ENCODE assay signal across 8 cellular contexts in genomic region chr10:102117391-102118159, GRCh38. TPM values are rescaled to one million over a fixed set of nuclear protein-coding genes. Genes with fewer than 3 reads are reported as not detected.
DNase-seq lines count a peak whose midpoint lies in the region; ATAC-seq and TF ChIP-seq lines count a peak whose summit lies in the region.

No MANE protein-coding gene starts in this region.

- no peak for TF ChIP-seq CTCF in CD4-positive, alpha-beta T cell (IDR thresholded peaks at IDR 0.05)
- TF ChIP-seq CTCF in Peyer's patch (IDR thresholded peaks at IDR 0.05) (peak in 1 of 6 experiments; percentile 16), fibroblast of the aortic adventitia (IDR thresholded peaks at IDR 0.05; ENCODE audit: insufficient read depth, low read length) (no peak)

- H3K9me3 Mint-ChIP-seq in CD4-positive, alpha-beta T cell = no peaks in the 10 kb centered on the region
- no peaks in the 10 kb centered on the region for H3K9me3 Mint-ChIP-seq in activated T-helper 17 cell treated with anti-CD3 and anti-CD28 coated beads, Interleukin-2, amount 50 U/mL, for 72 hours
- no peaks in the 10 kb centered on the region for H3K9me3 Mint-ChIP-seq in natural killer cell treated with Interleukin-12 subunit alpha and Interleukin-12 subunit beta and Interleukin-15 and Interleukin-18, amount 100 ng/mL, for 72 hours

- CTCF ChIA-PET in CD4-positive, alpha-beta T cell (lab: Charles Lee) = interaction anchor here (1.2 to 1.4 kb wide), 4 partner anchors 15 to 277 kb away, joined by 3 to 6 read pairs (median 4); partner anchors contain the start of gene PPRC1

- H3K36me3 ChIP-seq in HUES48 (ENCODE audit: control insufficient read depth, insufficient read depth, low read length) (no peaks in the 10 kb centered on the region), Peyer's patch (no peaks in the 10 kb centered on the region)

- ATAC-seq in CD4-positive, alpha-beta T cell (ENCODE audit: poor library complexity) = peak; percentile 61
- peak; percentile 43 for ATAC-seq in activated T-helper 17 cell treated with anti-CD3 and anti-CD28 coated beads, Interleukin-2, amount 50 U/mL, for 72 hours (replicated peaks)
- no peak for ATAC-seq in natural killer cell treated with Interleukin-12 subunit alpha and Interleukin-12 subunit beta and Interleukin-15 and Interleukin-18, amount 100 ng/mL, for 72 hours
- no peak for ATAC-seq in GM19328 (IDR thresholded peaks at IDR 0.05; ENCODE audit: unreplicated experiment)

- H3K9me3 ChIP-seq in CD4-positive, alpha-beta T cell (ENCODE audit: control insufficient read depth, low read length) = no peaks in the 10 kb centered on the region
- H3K9me3 ChIP-seq in HUES48 (ENCODE audit: control insufficient read depth, insufficient read depth, low read length) = no peaks in the 10 kb centered on the region
- H3K9me3 ChIP-seq in Peyer's patch = no peaks in the 10 kb centered on the region

- no peak for TF ChIP-seq POLR2A in Peyer's patch (IDR thresholded peaks at IDR 0.05)

- POLR2A ChIA-PET in CD4-positive, alpha-beta T cell (lab: Charles Lee) = interaction anchor here (0.5 to 1.7 kb wide), 5 partner anchors 13 to 524 kb away, joined by 3 to 4 read pairs (median 3); partner anchors contain the start of genes HPS6 and OGA

- H3K4me1 Mint-ChIP-seq in CD4-positive, alpha-beta T cell (ENCODE audit: low read depth) = peaks cover 77% of the 10 kb centered on the region
- H3K4me1 Mint-ChIP-seq in activated T-helper 17 cell treated with anti-CD3 and anti-CD28 coated beads, Interleukin-2, amount 50 U/mL, for 72 hours = peaks cover 33% of the 10 kb centered on the region
- peaks cover 50 to 61% of the 10 kb centered on the region in 2 donors for H3K4me1 Mint-ChIP-seq in natural killer cell treated with Interleukin-12 subunit alpha and Interleukin-12 subunit beta and Interleukin-15 and Interleukin-18, amount 100 ng/mL, for 72 hours (ENCODE audit: low read depth in 2 of 2)

- H3K27me3 Mint-ChIP-seq in CD4-positive, alpha-beta T cell = no peaks in the 10 kb centered on the region
- no peaks in the 10 kb centered on the region for H3K27me3 Mint-ChIP-seq in activated T-helper 17 cell treated with anti-CD3 and anti-CD28 coated beads, Interleukin-2, amount 50 U/mL, for 72 hours
- H3K27me3 Mint-ChIP-seq in natural killer cell treated with Interleukin-12 subunit alpha and Interleukin-12 subunit beta and Interleukin-15 and Interleukin-18, amount 100 ng/mL, for 72 hours = no peaks in the 10 kb centered on the region

- peak overlapping the region; percentile 89 for H3K4me3 Mint-ChIP-seq in CD4-positive, alpha-beta T cell
- peak overlapping the region; percentile 93 for H3K4me3 Mint-ChIP-seq in activated T-helper 17 cell treated with anti-CD3 and anti-CD28 coated beads, Interleukin-2, amount 50 U/mL, for 72 hours
- H3K4me3 Mint-ChIP-seq in natural killer cell treated with Interleukin-12 subunit alpha and Interleukin-12 subunit beta and Interleukin-15 and Interleukin-18, amount 100 ng/mL, for 72 hours = peak overlapping the region; percentile 88

- DNase-seq in CD4-positive, alpha-beta T cell = peak; percentile 42 to 74 (median 58)
- DNase-seq in Peyer's patch (peak; percentile 61 to 78 (median 70)), fibroblast of the aortic adventitia (ENCODE audit: low read depth) (peak; percentile 82), substantia nigra (lab: John Stamatoyannopoulos, UW) (peak; percentile 49 to 95 (median 87))
- DNase-seq in natural killer cell treated with Interleukin-12 subunit alpha and Interleukin-12 subunit beta and Interleukin-15 and Interleukin-18, amount 100 ng/mL, for 72 hours (ENCODE audit: low spot score) = no peak

- no peak overlapping the region for H3K9ac ChIP-seq in HUES48 (ENCODE audit: low read depth, low read length)

- H3K4me1 ChIP-seq in HUES48 (ENCODE audit: control insufficient read depth, insufficient read depth, low read length) (peaks cover 62% of the 10 kb centered on the region), Peyer's patch (peaks cover 0 to 73% (median 46%) of the 10 kb centered on the region in 4 donors)

- peaks cover 20% of the 10 kb centered on the region for H3K36me3 Mint-ChIP-seq in CD4-positive, alpha-beta T cell (ENCODE audit: low read depth)
- H3K36me3 Mint-ChIP-seq in activated T-helper 17 cell treated with anti-CD3 and anti-CD28 coated beads, Interleukin-2, amount 50 U/mL, for 72 hours (ENCODE audit: low read depth) = peaks cover 14% of the 10 kb centered on the region
- H3K36me3 Mint-ChIP-seq in natural killer cell treated with Interleukin-12 subunit alpha and Interleukin-12 subunit beta and Interleukin-15 and Interleukin-18, amount 100 ng/mL, for 72 hours = no peaks in the 10 kb centered on the region

- intact Hi-C loops in CD4-positive, alpha-beta T cell (cut with DNase I, micrococcal nuclease) = loop anchor here (1.0 to 5.0 kb wide), 6 partner anchors 15 to 285 kb away; partner anchors contain the start of genes HPS6 (in 2 of the 2), KCNIP2 (in 1 of the 2) and NOLC1 (in 1 of the 2)

- H3K27ac ChIP-seq in CD4-positive, alpha-beta T cell (ENCODE audit: low read depth, low read length) = peak overlapping the region; percentile 96
- H3K27ac ChIP-seq in HUES48 (ENCODE audit: low read depth, low read length) (peak overlapping the region; percentile 74), Peyer's patch (peak overlapping the region; percentile 97 to 99 (median 98)), substantia nigra (ENCODE audit: low read depth, low read length, poor library complexity, severe bottlenecking) (peak overlapping the region; percentile 96)

- H3K27me3 ChIP-seq in CD4-positive, alpha-beta T cell (ENCODE audit: control insufficient read depth, insufficient read depth, low read length) = no peaks in the 10 kb centered on the region
- no peaks in the 10 kb centered on the region for H3K27me3 ChIP-seq in HUES48 (ENCODE audit: control insufficient read depth, insufficient read depth, low read length)
- H3K27me3 ChIP-seq in Peyer's patch = no peaks in the 10 kb centered on the region

- H3K4me3 ChIP-seq in HUES48 (ENCODE audit: low read depth, low read length) (peak overlapping the region; percentile 45), Peyer's patch (peak overlapping the region in 3 of 4 donors; percentile 17 to 89 (median 61)), fibroblast of the aortic adventitia (ENCODE audit: low read depth, low read length) (peak overlapping the region; percentile 87)

- H3K27ac Mint-ChIP-seq in CD4-positive, alpha-beta T cell = peak overlapping the region; percentile 89
- peak overlapping the region; percentile 87 for H3K27ac Mint-ChIP-seq in activated T-helper 17 cell treated with anti-CD3 and anti-CD28 coated beads, Interleukin-2, amount 50 U/mL, for 72 hours
- H3K27ac Mint-ChIP-seq in natural killer cell treated with Interleukin-12 subunit alpha and Interleukin-12 subunit beta and Interleukin-15 and Interleukin-18, amount 100 ng/mL, for 72 hours = peak overlapping the region; percentile 80 to 90

RNA-seq across cellular contexts. Expression of gene LDB1, which starts 2.6 kb away (rescaled TPM):
- total RNA-seq in CD4-positive, alpha-beta T cell = 100 to 1,000 TPM; 116 to 117 TPM
- total RNA-seq in Peyer's patch = 10 to 100 TPM; 19.6 to 67.7 (median 42.1) TPM
- total RNA-seq in activated T-helper 17 cell treated with anti-CD3 and anti-CD28 coated beads, Interleukin-2, amount 50 U/mL, for 72 hours = 10 to 100 TPM; 93.6 to 99.1 TPM
- 28.3 and 35.6 TPM in 2 replicates for total RNA-seq in fibroblast of the aortic adventitia (ENCODE audit: low replicate concordance)
- total RNA-seq in natural killer cell treated with Interleukin-12 subunit alpha and Interleukin-12 subunit beta and Interleukin-15 and Interleukin-18, amount 100 ng/mL, for 72 hours = 10 to 100 TPM; 61.8 to 87.9 TPM

RNA-seq across cellular contexts. Expression of gene PPRC1, which starts 15.3 kb away (rescaled TPM):
- 10 to 100 TPM; 22.0 to 22.9 TPM for total RNA-seq in CD4-positive, alpha-beta T cell
- total RNA-seq in Peyer's patch = 10 to 100 TPM in 3 of 4 donors, 1 to 10 TPM in 1; 8.6 to 71.0 (median 24.0) TPM
- total RNA-seq in activated T-helper 17 cell treated with anti-CD3 and anti-CD28 coated beads, Interleukin-2, amount 50 U/mL, for 72 hours = 10 to 100 TPM; 34.5 to 71.3 TPM
- 14.3 and 22.8 TPM in 2 replicates for total RNA-seq in fibroblast of the aortic adventitia (ENCODE audit: low replicate concordance)
- 100 to 1,000 TPM in 1 of 2 donors, 10 to 100 TPM in 1; 56.3 to 134 TPM for total RNA-seq in natural killer cell treated with Interleukin-12 subunit alpha and Interleukin-12 subunit beta and Interleukin-15 and Interleukin-18, amount 100 ng/mL, for 72 hours

RNA-seq across cellular contexts. Expression of gene NOLC1, which starts 34.6 kb away (rescaled TPM):
- total RNA-seq in CD4-positive, alpha-beta T cell = 10 to 100 TPM; 34.2 to 36.1 TPM
- total RNA-seq in Peyer's patch = 100 to 1,000 TPM in 1 of 4 donors, 10 to 100 TPM in 3; 19.0 to 149 (median 34.2) TPM
- total RNA-seq in activated T-helper 17 cell treated with anti-CD3 and anti-CD28 coated beads, Interleukin-2, amount 50 U/mL, for 72 hours = 100 to 1,000 TPM in 1 of 2 donors, 10 to 100 TPM in 1; 76.9 to 168 TPM
- 37.2 and 45.3 TPM in 2 replicates for total RNA-seq in fibroblast of the aortic adventitia (ENCODE audit: low replicate concordance)
- total RNA-seq in natural killer cell treated with Interleukin-12 subunit alpha and Interleukin-12 subunit beta and Interleukin-15 and Interleukin-18, amount 100 ng/mL, for 72 hours = 100 to 1,000 TPM in 1 of 2 donors, 10 to 100 TPM in 1; 98.9 to 172 TPM

RNA-seq across cellular contexts. Expression of gene HPS6, which starts 52.4 kb away (rescaled TPM):
- 10 to 100 TPM; 12.8 to 15.0 TPM for total RNA-seq in CD4-positive, alpha-beta T cell
- total RNA-seq in Peyer's patch = 10 to 100 TPM; 19.8 to 33.4 (median 24.8) TPM
- total RNA-seq in activated T-helper 17 cell treated with anti-CD3 and anti-CD28 coated beads, Interleukin-2, amount 50 U/mL, for 72 hours = 10 to 100 TPM; 12.5 to 21.6 TPM
- total RNA-seq in fibroblast of the aortic adventitia (ENCODE audit: low replicate concordance) = 18.2 and 37.0 TPM in 2 replicates
- 10 to 100 TPM; 25.0 to 28.6 TPM for total RNA-seq in natural killer cell treated with Interleukin-12 subunit alpha and Interleukin-12 subunit beta and Interleukin-15 and Interleukin-18, amount 100 ng/mL, for 72 hours

Comparison
In these comparisons a context has a peak if more than half of its experiments do, and no peak if none do; other contexts are left out.
1. ATAC-seq: peak in CD4-positive, alpha-beta T cell (single experiment) and activated T-helper 17 cell treated with anti-CD3 and anti-CD28 coated beads, Interleukin-2, amount 50 U/mL, for 72 hours (single experiment); none in natural killer cell treated with Interleukin-12 subunit alpha and Interleukin-12 subunit beta and Interleukin-15 and Interleukin-18, amount 100 ng/mL, for 72 hours (0 of 2) and GM19328 (single experiment).
2. Peak in every context shown above with its lines, with median percentiles within 50 percentile points of each other: H3K27ac ChIP-seq, H3K27ac Mint-ChIP-seq, H3K4me3 Mint-ChIP-seq and H3K4me3 ChIP-seq.